ENCODE assay signal across 10 cellular contexts in genomic region chr4:48898733-48899431, GRCh38. TPM values are rescaled to one million over a fixed set of nuclear protein-coding genes. Genes with fewer than 3 reads are reported as not detected.
DNase-seq lines count a peak whose midpoint lies in the region; ATAC-seq and TF ChIP-seq lines count a peak whose summit lies in the region.
"Had no signal": no experiment of that assay in that cellular context is flagged by ENCODE, and none has a peak within 500 bp of the region (broad histone marks: within the 10 kb centered on the region; RNA-seq: fewer than 3 reads in every experiment).

No MANE protein-coding gene starts in this region.

- no peaks in the 10 kb centered on the region for H3K9me3 Mint-ChIP-seq in activated naive CD8-positive, alpha-beta T cell treated with anti-CD3 and anti-CD28 coated beads, Interleukin-2, amount 10 ng/mL, durations not matched to agents 7 days and 5 days
- no peaks in the 10 kb centered on the region for H3K9me3 Mint-ChIP-seq in HFFc6

- TF ChIP-seq CTCF in HFFc6 (IDR thresholded peaks at IDR 0.05), result no peak

- H3K4me3 Mint-ChIP-seq in activated naive CD8-positive, alpha-beta T cell treated with anti-CD3 and anti-CD28 coated beads, Interleukin-2, amount 10 ng/mL, durations not matched to agents 7 days and 5 days, result peak overlapping the region; percentile 28
- H3K4me3 Mint-ChIP-seq in HFFc6, result no peak overlapping the region

- peak overlapping the region; percentile 41 for H3K27ac Mint-ChIP-seq in activated naive CD8-positive, alpha-beta T cell treated with anti-CD3 and anti-CD28 coated beads, Interleukin-2, amount 10 ng/mL, durations not matched to agents 7 days and 5 days
- no peak overlapping the region for H3K27ac Mint-ChIP-seq in HFFc6

- peaks cover 21% of the 10 kb centered on the region for H3K4me1 Mint-ChIP-seq in activated naive CD8-positive, alpha-beta T cell treated with anti-CD3 and anti-CD28 coated beads, Interleukin-2, amount 10 ng/mL, durations not matched to agents 7 days and 5 days
- peaks cover 32% of the 10 kb centered on the region for H3K4me1 Mint-ChIP-seq in HFFc6 (ENCODE audit: low read depth)

- no peaks in the 10 kb centered on the region for H3K27me3 Mint-ChIP-seq in activated naive CD8-positive, alpha-beta T cell treated with anti-CD3 and anti-CD28 coated beads, Interleukin-2, amount 10 ng/mL, durations not matched to agents 7 days and 5 days
- H3K27me3 Mint-ChIP-seq in HFFc6 (ENCODE audit: insufficient read depth), result no peaks in the 10 kb centered on the region; the same call in 1 of the 2 replicates

- peak; percentile 73 to 75 for DNase-seq in AML-193 (lab: John Stamatoyannopoulos, UW)
- peak; percentile 58 for DNase-seq in HT1080 (ENCODE audit: low read depth)
- DNase-seq in activated naive CD8-positive, alpha-beta T cell treated with anti-CD3 and anti-CD28 coated beads, Interleukin-2, amount 10 ng/mL, durations not matched to agents 7 days and 5 days, result no peak
- DNase-seq in HFFc6, result no peak
- DNase-seq in NCI-H1694 (lab: John Stamatoyannopoulos, UW), result no peak
- no peak for DNase-seq in hippocampal formation (lab: John Stamatoyannopoulos, UW)
- DNase-seq: NCI-H1436; stimulated activated CD4-positive, alpha-beta T cell treated with anti-CD3 and anti-CD28 coated beads, Interleukin-2, amount 100 ng/mL, for 48 hours had no signal

- H3K36me3 Mint-ChIP-seq in activated naive CD8-positive, alpha-beta T cell treated with anti-CD3 and anti-CD28 coated beads, Interleukin-2, amount 10 ng/mL, durations not matched to agents 7 days and 5 days, result peaks cover 56% of the 10 kb centered on the region
- H3K36me3 Mint-ChIP-seq in HFFc6 (ENCODE audit: low read depth), result no peaks in the 10 kb centered on the region

- POLR2A ChIA-PET in activated naive CD8-positive, alpha-beta T cell treated with anti-CD3 and anti-CD28 coated beads, Interleukin-2, amount 10 ng/mL, durations not matched to agents 7 days and 5 days (lab: Charles Lee), result no interaction called here

- peak; percentile 77 for ATAC-seq in GM18907 (IDR thresholded peaks at IDR 0.05; ENCODE audit: unreplicated experiment)
- peak; percentile 45 for ATAC-seq in activated naive CD8-positive, alpha-beta T cell treated with anti-CD3 and anti-CD28 coated beads, Interleukin-2, amount 10 ng/mL, durations not matched to agents 7 days and 5 days (ENCODE audit: low read depth)
- no peak for ATAC-seq in HG03196 (IDR thresholded peaks at IDR 0.05; ENCODE audit: unreplicated experiment)

RNA-seq across cellular contexts. Expression of gene OCIAD2, which starts 7.7 kb away (rescaled TPM):
- total RNA-seq in HT1080 (2014; rRNA removed; shearing (Covaris generic)), result 247 and 261 TPM in 2 replicates
- polyA plus RNA-seq in HT1080 (2015; cell fraction: cytosol; rRNA removed), result 126 and 137 TPM in 2 replicates
- polyA plus RNA-seq in HT1080 (2015; cell fraction: nucleus; rRNA removed), result 40.9 and 51.7 TPM in 2 replicates
- total RNA-seq in activated naive CD8-positive, alpha-beta T cell treated with anti-CD3 and anti-CD28 coated beads, Interleukin-2, amount 10 ng/mL, durations not matched to agents 7 days and 5 days, result 10 to 100 TPM; 85.1 to 85.7 TPM
- total RNA-seq in HFFc6 (2021; fragmentation: NEBNext Ultra II Directional; extraction: Animal tissue kit (Norgen Biotek cat#: 25700)), result 10 to 100 TPM in 1 of 6 experiments, 1 to 10 TPM in 5; 1.0 to 17.3 (median 2.3) TPM

Comparison
In these comparisons a context has a peak if more than half of its experiments do, and no peak if none do; other contexts are left out.
1. DNase-seq: peak in AML-193 (2 of 2) and HT1080 (single experiment); none in activated naive CD8-positive, alpha-beta T cell treated with anti-CD3 and anti-CD28 coated beads, Interleukin-2, amount 10 ng/mL, durations not matched to agents 7 days and 5 days (single experiment), HFFc6 (single experiment), NCI-H1694 (single experiment) and hippocampal formation (0 of 2).
2. RNA of gene OCIAD2, which starts 7.7 kb away (total RNA-seq): 247 to 261 TPM in HT1080 and 85.1 to 85.7 TPM in activated naive CD8-positive, alpha-beta T cell treated with anti-CD3 and anti-CD28 coated beads, Interleukin-2, amount 10 ng/mL, durations not matched to agents 7 days and 5 days; 1.0 to 17.3 TPM in HFFc6; every median in the first group is over 4 times any median in the second.